Comparison of ENCODE assay signal across 8 cellular contexts in genomic region chrX:48475774-48476577, GRCh38. TPM values are rescaled to one million over a fixed set of nuclear protein-coding genes. Genes with fewer than 3 reads are reported as not detected.
A peak's percentile ranks its signal among the peaks of the same experiment; 100 is the strongest.
DNase-seq lines count a peak whose midpoint lies in the region; ATAC-seq and TF ChIP-seq lines count a peak whose summit lies in the region.

A gene with protein sequence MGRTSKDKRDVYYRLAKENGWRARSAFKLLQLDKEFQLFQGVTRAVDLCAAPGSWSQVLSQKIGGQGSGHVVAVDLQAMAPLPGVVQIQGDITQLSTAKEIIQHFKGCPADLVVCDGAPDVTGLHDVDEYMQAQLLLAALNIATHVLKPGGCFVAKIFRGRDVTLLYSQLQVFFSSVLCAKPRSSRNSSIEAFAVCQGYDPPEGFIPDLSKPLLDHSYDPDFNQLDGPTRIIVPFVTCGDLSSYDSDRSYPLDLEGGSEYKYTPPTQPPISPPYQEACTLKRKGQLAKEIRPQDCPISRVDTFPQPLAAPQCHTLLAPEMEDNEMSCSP (plus strand): TSS chrX:48476199. CDS start chrX:48478048, 1,849 bp downstream.

- peak within 1 kb of the TSS; percentile 93 for H3K4me3 Mint-ChIP-seq in activated CD4-positive, alpha-beta T cell treated with anti-CD3 and anti-CD28 coated beads, Interleukin-2, amount 10 ng/mL, durations not matched to agents 7 days and 5 days

- no peaks in the 10 kb centered on the region for H3K27me3 Mint-ChIP-seq in activated CD4-positive, alpha-beta T cell treated with anti-CD3 and anti-CD28 coated beads, Interleukin-2, amount 10 ng/mL, durations not matched to agents 7 days and 5 days

- TF ChIP-seq CTCF in BE2C (IDR thresholded peaks at IDR 0.05; ENCODE audit: low read depth, low read length) (no peak), coronary artery (IDR thresholded peaks at IDR 0.05) (no peak)

- H3K27ac ChIP-seq in coronary artery, result peak within 1 kb of the TSS; percentile 73 to 92

- ATAC-seq in HG03460 (IDR thresholded peaks at IDR 0.05; ENCODE audit: unreplicated experiment), result peak; percentile 88

- H3K9me3 Mint-ChIP-seq in activated CD4-positive, alpha-beta T cell treated with anti-CD3 and anti-CD28 coated beads, Interleukin-2, amount 10 ng/mL, durations not matched to agents 7 days and 5 days, result no peaks in the 10 kb centered on the region

- H3K36me3 Mint-ChIP-seq in activated CD4-positive, alpha-beta T cell treated with anti-CD3 and anti-CD28 coated beads, Interleukin-2, amount 10 ng/mL, durations not matched to agents 7 days and 5 days (ENCODE audit: low read depth), result peaks cover 21% of the 10 kb centered on the region

- no peaks in the 10 kb centered on the region for H3K27me3 ChIP-seq in BE2C

- H3K9me3 ChIP-seq in BE2C, result no peaks in the 10 kb centered on the region

- peaks cover 39% of the 10 kb centered on the region for H3K4me1 Mint-ChIP-seq in activated CD4-positive, alpha-beta T cell treated with anti-CD3 and anti-CD28 coated beads, Interleukin-2, amount 10 ng/mL, durations not matched to agents 7 days and 5 days

- no peaks in the 10 kb centered on the region for H3K4me1 ChIP-seq in BE2C

- DNase-seq in BE2C, result peak; percentile 86
- DNase-seq in GM19240 (ENCODE audit: insufficient read length, low spot score), result peak; percentile 67
- DNase-seq in NCI-H69 (lab: John Stamatoyannopoulos, UW), result peak; percentile 87
- DNase-seq in activated CD4-positive, alpha-beta T cell treated with anti-CD3 and anti-CD28 coated beads, Interleukin-2, amount 10 ng/mL, durations not matched to agents 7 days and 5 days, result peak; percentile 92
- peak; percentile 90 for DNase-seq in coronary artery (ENCODE audit: low spot score)
- peak; percentile 92 for DNase-seq in left kidney (ENCODE audit: low read depth, low spot score)
- DNase-seq in stimulated activated CD4-positive, alpha-beta T cell treated with anti-CD3 and anti-CD28 coated beads, Interleukin-2, amount 100 ng/mL, for 24 hours, result peak; percentile 82 to 86

- peak within 1 kb of the TSS; percentile 96 for H3K27ac Mint-ChIP-seq in activated CD4-positive, alpha-beta T cell treated with anti-CD3 and anti-CD28 coated beads, Interleukin-2, amount 10 ng/mL, durations not matched to agents 7 days and 5 days

- CTCF ChIA-PET in activated CD4-positive, alpha-beta T cell treated with anti-CD3 and anti-CD28 coated beads, Interleukin-2, amount 10 ng/mL, durations not matched to agents 7 days and 5 days (lab: Charles Lee), result no interaction called here

- POLR2A ChIA-PET in activated CD4-positive, alpha-beta T cell treated with anti-CD3 and anti-CD28 coated beads, Interleukin-2, amount 10 ng/mL, durations not matched to agents 7 days and 5 days (lab: Charles Lee), result interaction anchor here (0.5 to 1.2 kb wide), 2 partner anchors 11 to 54 kb away, joined by 3 to 4 read pairs; no protein-coding TSS in a partner anchor

- H3K4me3 ChIP-seq in BE2C (ENCODE audit: low read depth, low read length) (peak within 1 kb of the TSS; percentile 89), coronary artery (peak within 1 kb of the TSS; percentile 92)

- peaks cover 7% of the 10 kb centered on the region for H3K36me3 ChIP-seq in BE2C

RNA-seq across cellular contexts. Expression of the gene that starts here (rescaled TPM):
- polyA plus RNA-seq in BE2C (2012; ENCODE audit: insufficient read depth, insufficient read length, low read depth), result 122 TPM
- 10 to 100 TPM; 59.5 to 60.2 TPM for total RNA-seq in activated CD4-positive, alpha-beta T cell treated with anti-CD3 and anti-CD28 coated beads, Interleukin-2, amount 10 ng/mL, durations not matched to agents 7 days and 5 days

Comparison
In these comparisons a context has a peak if more than half of its experiments do, and no peak if none do; other contexts are left out.
1. Peak in every context shown above with its lines: DNase-seq, ATAC-seq, H3K4me3 ChIP-seq and H3K27ac ChIP-seq.